In genomic region chr7:2478387-2478760, GRCh38 we compare ENCODE assay signal across 10 cellular contexts. TPM values are rescaled to one million over a fixed set of nuclear protein-coding genes. Genes with fewer than 3 reads are reported as not detected.
DNase-seq lines count a peak whose midpoint lies in the region; ATAC-seq and TF ChIP-seq lines count a peak whose summit lies in the region.
"Had no signal": no experiment of that assay in that cellular context is flagged by ENCODE, and none has a peak within 500 bp of the region (broad histone marks: within the 10 kb centered on the region; RNA-seq: fewer than 3 reads in every experiment).

No MANE protein-coding gene starts in this region.

- peaks cover 8% of the 10 kb centered on the region for H3K9me3 ChIP-seq in mucosa of descending colon

- DNase-seq in AG08395 (ENCODE audit: low spot score) (peak; percentile 96), LHCN-M2 (ENCODE audit: low read depth) (peak; percentile 33), cardiac fibroblast (ENCODE audit: low read depth in 2 of 2) (peak; percentile 35 to 45), mucosa of descending colon (peak; percentile 81 to 84 (median 83)), GM19238 (ENCODE audit: insufficient read length, low spot score) (no peak), NCI-H524 (lab: John Stamatoyannopoulos, UW) (no peak)

- no peak for TF ChIP-seq CTCF in cardiac fibroblast (IDR thresholded peaks at IDR 0.05; ENCODE audit: low read depth, low read length)
- no peak for TF ChIP-seq CTCF in mucosa of descending colon (IDR thresholded peaks at IDR 0.05)

- ATAC-seq in mucosa of descending colon (peak; percentile 88), HG03571 (IDR thresholded peaks at IDR 0.05; ENCODE audit: unreplicated experiment) (no peak), HG02840 (IDR thresholded peaks at IDR 0.05; ENCODE audit: low FRiP score, unreplicated experiment) (no peak)

- no peaks in the 10 kb centered on the region for H3K36me3 ChIP-seq in mucosa of descending colon (ENCODE audit: low read depth)

- peaks cover 17% of the 10 kb centered on the region for H3K4me1 ChIP-seq in mucosa of descending colon (ENCODE audit: low read depth)

- H3K4me3 ChIP-seq in cardiac fibroblast (replicated peaks in 1 of 2; ENCODE audit: low read depth in 2 of 2, low read length in 2 of 2) = no peak overlapping the region
- no peak overlapping the region for H3K4me3 ChIP-seq in mucosa of descending colon

- intact Hi-C loops in mucosa of descending colon (cut with DNase I, micrococcal nuclease) = loop anchor here in 1 of 2 donors (10.0 kb wide), 1 partner anchor 206 kb away; the partner anchor contains the start of gene AMZ1

RNA-seq across cellular contexts. Expression of gene GRIFIN, which starts 2.2 kb away (rescaled TPM):
- total RNA-seq in LHCN-M2 (2014; rRNA removed) (not detected in 2 replicates), mucosa of descending colon (not detected)
- not detected for polyA plus RNA-seq in LHCN-M2 (2012)
- total RNA-seq: endothelial cell of umbilical vein; naive thymus-derived CD4-positive, alpha-beta T cell had no signal
- polyA plus RNA-seq: endothelial cell of umbilical vein; naive thymus-derived CD4-positive, alpha-beta T cell had no signal

RNA-seq across cellular contexts. Expression of gene LFNG, which starts 41.2 kb away (rescaled TPM):
- total RNA-seq in LHCN-M2 (2014; rRNA removed) = 15.2 and 15.7 TPM in 2 replicates
- polyA plus RNA-seq in LHCN-M2 (2012) = 15.5 TPM
- total RNA-seq in mucosa of descending colon = 10 to 100 TPM; 31.7 to 95.0 (median 71.7) TPM

Comparison
In these comparisons a context has a peak if more than half of its experiments do, and no peak if none do; other contexts are left out.
1. DNase-seq: peak in AG08395 (single experiment), LHCN-M2 (single experiment), cardiac fibroblast (2 of 2) and mucosa of descending colon (3 of 3); none in GM19238 (single experiment) and NCI-H524 (0 of 2).